ENCODE assay signal across 8 cellular contexts in genomic region chr2:24792874-24793751, GRCh38. TPM values are rescaled to one million over a fixed set of nuclear protein-coding genes. Genes with fewer than 3 reads are reported as not detected.
DNase-seq lines count a peak whose midpoint lies in the region; ATAC-seq and TF ChIP-seq lines count a peak whose summit lies in the region.

CENPO (plus strand) TSS chr2:24793425; CDS start chr2:24793920, 495 bp downstream.
PTRHD1 (minus strand) TSS chr2:24793391; CDS start chr2:24793377, 14 bp downstream.

- DNase-seq in COLO829 (ENCODE audit: low spot score): peak; percentile 89
- DNase-seq in HS-5 (ENCODE audit: low read depth): peak; percentile 88
- peak; percentile 64 for DNase-seq in NK-92 (lab: John Stamatoyannopoulos, UW; ENCODE audit: unreplicated experiment)
- DNase-seq in activated CD8-positive, alpha-beta memory T cell treated with anti-CD3 and anti-CD28 coated beads for 1 hour (ENCODE audit: extremely low read depth in 1 of 2, low read depth in 1 of 2): peak; percentile 84 to 91
- peak; percentile 93 for DNase-seq in effector CD4-positive, alpha-beta T cell
- DNase-seq in lung (ENCODE audit: low spot score): peak; percentile 96
- peak; percentile 91 to 94 (median 91) for DNase-seq in stimulated activated CD4-positive, alpha-beta T cell treated with anti-CD3 and anti-CD28 coated beads, TNF-alpha, amount 100 ng/mL, for 4 hours (ENCODE audit: low read depth in 3 of 3)

- peak within 1 kb of the TSS; percentile 93 to 97 for H3K27ac ChIP-seq in lung (ENCODE audit: low read depth in 1 of 2, low read length in 1 of 2)

- H3K9me3 ChIP-seq in lung (ENCODE audit: control insufficient read depth in 2 of 2, insufficient read depth in 1 of 2, low read length in 1 of 2): no peaks in the 10 kb centered on the region

- no peaks in the 10 kb centered on the region for H3K27me3 ChIP-seq in lung (ENCODE audit: control insufficient read depth, insufficient read depth)

- no peak for TF ChIP-seq CTCF in lung (IDR thresholded peaks at IDR 0.05; ENCODE audit: control extremely low read depth, extremely low read depth)

- H3K4me3 ChIP-seq in lung: peak within 1 kb of the TSS; percentile 63

- 0% methylated on average over 66 to 72 of the region's 72 CpGs for WGBS in lung, 2 donors

- ATAC-seq in GM19468 (IDR thresholded peaks at IDR 0.05; ENCODE audit: extremely low read depth, unreplicated experiment) (peak; percentile 80), lung (ENCODE audit: insufficient read depth, low FRiP score) (peak; percentile 99)

- peaks cover 4 to 6% of the 10 kb centered on the region in 2 donors for H3K4me1 ChIP-seq in lung (ENCODE audit: control insufficient read depth in 2 of 2, insufficient read depth in 2 of 2, low read length in 2 of 2)

- no peaks in the 10 kb centered on the region for H3K36me3 ChIP-seq in lung (ENCODE audit: control insufficient read depth in 2 of 2, insufficient read depth in 2 of 2, low read length in 2 of 2)

RNA-seq across cellular contexts. Expression of gene CENPO, which starts in this region (rescaled TPM):
- 1 to 10 TPM; 7.9 to 9.6 TPM for total RNA-seq in lung
- polyA plus RNA-seq in lung: 1 to 10 TPM; 3.5 to 3.8 TPM

RNA-seq across cellular contexts. Expression of gene PTRHD1, which starts in this region (rescaled TPM):
- total RNA-seq in lung: 10 to 100 TPM; 32.1 to 32.5 TPM
- 10 to 100 TPM; 22.3 to 39.2 TPM for polyA plus RNA-seq in lung

Comparison
In these comparisons a context has a peak if more than half of its experiments do, and no peak if none do; other contexts are left out.
1. Peak in every context shown above with its lines: DNase-seq, ATAC-seq, H3K4me3 ChIP-seq and H3K27ac ChIP-seq.